In the genomic region with DNA sequence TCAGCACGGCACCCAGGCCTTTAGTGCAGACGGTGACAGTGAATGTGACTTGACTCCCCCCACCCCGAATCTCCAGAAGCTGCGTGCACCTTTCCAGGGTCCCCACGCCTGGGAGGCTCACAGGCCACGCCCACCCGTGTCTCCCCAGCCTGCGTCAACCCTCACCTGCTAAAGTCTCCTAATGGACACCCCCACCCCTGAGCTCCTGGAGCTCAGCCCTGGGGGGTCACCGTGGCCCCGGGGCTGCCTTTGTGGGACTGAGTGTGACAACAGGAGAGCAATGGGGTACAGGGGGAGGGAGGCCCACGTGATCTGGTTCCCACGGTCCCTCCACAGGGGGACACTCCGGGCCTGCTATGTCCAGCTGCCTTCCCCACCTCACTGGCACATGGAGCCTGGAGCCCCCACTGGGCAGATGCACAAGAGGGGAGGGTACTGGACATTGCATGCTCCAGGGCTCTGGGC, we compare ENCODE assay signal across 9 cellular contexts. TPM values are rescaled to one million over a fixed set of nuclear protein-coding genes. Genes with fewer than 3 reads are reported as not detected.
DNase-seq lines count a peak whose midpoint lies in the region; ATAC-seq and TF ChIP-seq lines count a peak whose summit lies in the region.
"Had no signal": no experiment of that assay in that cellular context is flagged by ENCODE, and none has a peak within 500 bp of the region (broad histone marks: within the 10 kb centered on the region; RNA-seq: fewer than 3 reads in every experiment).

No MANE protein-coding gene starts in this region.

- peak overlapping the region; percentile 80 for H3K27ac ChIP-seq in vagina

- no peaks in the 10 kb centered on the region for H3K27me3 Mint-ChIP-seq in activated naive CD8-positive, alpha-beta T cell treated with anti-CD3 and anti-CD28 coated beads, Interleukin-2, amount 10 ng/mL, durations not matched to agents 7 days and 5 days
- no peaks in the 10 kb centered on the region for H3K27me3 Mint-ChIP-seq in mesothelial cell of epicardium (ENCODE audit: low read depth)

- H3K27me3 ChIP-seq in vagina = no peaks in the 10 kb centered on the region

- intact Hi-C loops in vagina (cut with DNase I) = no loop called here

- H3K4me3 ChIP-seq in vagina = no peak overlapping the region
- H3K4me3 ChIP-seq: smooth muscle cell had no signal

- TF ChIP-seq CTCF in mesothelial cell of epicardium (IDR thresholded peaks at IDR 0.05; ENCODE audit: unreplicated experiment) = no peak
- TF ChIP-seq CTCF in vagina (IDR thresholded peaks at IDR 0.05) = no peak

- no peaks in the 10 kb centered on the region for H3K36me3 ChIP-seq in vagina

- ATAC-seq in activated naive CD8-positive, alpha-beta T cell treated with anti-CD3 and anti-CD28 coated beads, Interleukin-2, amount 10 ng/mL, durations not matched to agents 7 days and 5 days (ENCODE audit: low read depth) = no peak

- TF ChIP-seq POLR2A in vagina (IDR thresholded peaks at IDR 0.05) = no peak
- no peak for TF ChIP-seq POLR2A in erythroblast (IDR thresholded peaks at IDR 0.05; ENCODE audit: low read length)

- H3K4me1 Mint-ChIP-seq in activated naive CD8-positive, alpha-beta T cell treated with anti-CD3 and anti-CD28 coated beads, Interleukin-2, amount 10 ng/mL, durations not matched to agents 7 days and 5 days = peaks cover 16% of the 10 kb centered on the region
- peaks cover 35% of the 10 kb centered on the region for H3K4me1 Mint-ChIP-seq in mesothelial cell of epicardium

- H3K9me3 ChIP-seq in vagina = no peaks in the 10 kb centered on the region

- H3K36me3 Mint-ChIP-seq in activated naive CD8-positive, alpha-beta T cell treated with anti-CD3 and anti-CD28 coated beads, Interleukin-2, amount 10 ng/mL, durations not matched to agents 7 days and 5 days = peaks cover 3% of the 10 kb centered on the region
- peaks cover 4% of the 10 kb centered on the region for H3K36me3 Mint-ChIP-seq in mesothelial cell of epicardium

- no peaks in the 10 kb centered on the region for H3K9me3 Mint-ChIP-seq in activated naive CD8-positive, alpha-beta T cell treated with anti-CD3 and anti-CD28 coated beads, Interleukin-2, amount 10 ng/mL, durations not matched to agents 7 days and 5 days
- no peaks in the 10 kb centered on the region for H3K9me3 Mint-ChIP-seq in mesothelial cell of epicardium

- H3K4me3 Mint-ChIP-seq in activated naive CD8-positive, alpha-beta T cell treated with anti-CD3 and anti-CD28 coated beads, Interleukin-2, amount 10 ng/mL, durations not matched to agents 7 days and 5 days = peak overlapping the region; percentile 89
- H3K4me3 Mint-ChIP-seq in mesothelial cell of epicardium = no peak overlapping the region

- peak overlapping the region; percentile 94 for H3K27ac Mint-ChIP-seq in activated naive CD8-positive, alpha-beta T cell treated with anti-CD3 and anti-CD28 coated beads, Interleukin-2, amount 10 ng/mL, durations not matched to agents 7 days and 5 days
- peak overlapping the region; percentile 78 for H3K27ac Mint-ChIP-seq in mesothelial cell of epicardium

- peak; percentile 10 for DNase-seq in stimulated activated CD4-positive, alpha-beta T cell treated with anti-CD3 and anti-CD28 coated beads, Interleukin-15, amount 100 ng/mL, for 24 hours
- no peak for DNase-seq in stimulated activated CD4-positive, alpha-beta T cell treated with anti-CD3 and anti-CD28 coated beads, Interleukin-2, amount 100 ng/mL, for 48 hours
- no peak for DNase-seq in activated naive CD8-positive, alpha-beta T cell treated with anti-CD3 and anti-CD28 coated beads, Interleukin-2, amount 10 ng/mL, durations not matched to agents 7 days and 5 days
- DNase-seq in mesothelial cell of epicardium (ENCODE audit: low spot score in 2 of 2, unreplicated experiment in 2 of 2) = no peak
- DNase-seq in vagina (ENCODE audit: extremely low spot score in 2 of 2) = no peak
- DNase-seq in NOMO-1 treated with dmso at 0.1 percent for 144 hours (lab: John Stamatoyannopoulos, UW; ENCODE audit: unreplicated experiment) = no peak
- DNase-seq in erythroblast (lab: John Stamatoyannopoulos, UW) = no peak
- no peak for DNase-seq in NOMO-1 treated with DMSO at 0.1 percent for 48 hours (lab: John Stamatoyannopoulos, UW; ENCODE audit: unreplicated experiment)

- peaks cover 62% of the 10 kb centered on the region for H3K4me1 ChIP-seq in vagina

- POLR2A ChIA-PET in activated naive CD8-positive, alpha-beta T cell treated with anti-CD3 and anti-CD28 coated beads, Interleukin-2, amount 10 ng/mL, durations not matched to agents 7 days and 5 days (lab: Charles Lee) = interaction anchor here (1.0 to 3.4 kb wide), 10 partner anchors 7 to 233 kb away, joined by 3 to 29 read pairs (median 6); a partner anchor contains a TSS

RNA-seq across cellular contexts. Expression of a gene that starts 7.4 kb away (rescaled TPM):
- total RNA-seq in activated naive CD8-positive, alpha-beta T cell treated with anti-CD3 and anti-CD28 coated beads, Interleukin-2, amount 10 ng/mL, durations not matched to agents 7 days and 5 days = 100 to 1,000 TPM; 154 to 163 TPM
- total RNA-seq in mesothelial cell of epicardium (227 to 230 TPM (median 229 TPM) in 3 replicates), vagina (127 TPM)

RNA-seq across cellular contexts. Expression of a gene that starts 39.8 kb away (rescaled TPM):
- total RNA-seq in activated naive CD8-positive, alpha-beta T cell treated with anti-CD3 and anti-CD28 coated beads, Interleukin-2, amount 10 ng/mL, durations not matched to agents 7 days and 5 days = 100 to 1,000 TPM; 126 to 130 TPM
- total RNA-seq in mesothelial cell of epicardium (87.3 to 94.9 TPM (median 87.9 TPM) in 3 replicates), vagina (72.4 TPM)

RNA-seq across cellular contexts. Expression of a gene that starts 53.8 kb away (rescaled TPM):
- total RNA-seq in activated naive CD8-positive, alpha-beta T cell treated with anti-CD3 and anti-CD28 coated beads, Interleukin-2, amount 10 ng/mL, durations not matched to agents 7 days and 5 days = 10 to 100 TPM; 76.0 to 79.8 TPM
- total RNA-seq in mesothelial cell of epicardium (104 to 113 TPM (median 105 TPM) in 3 replicates), vagina (80.3 TPM)

RNA-seq across cellular contexts. Expression of a gene that starts 53.8 kb away (rescaled TPM):
- total RNA-seq in activated naive CD8-positive, alpha-beta T cell treated with anti-CD3 and anti-CD28 coated beads, Interleukin-2, amount 10 ng/mL, durations not matched to agents 7 days and 5 days = 10 to 100 TPM; 28.7 to 28.8 TPM
- 53.8 to 57.3 TPM (median 55.6 TPM) in 3 replicates for total RNA-seq in mesothelial cell of epicardium
- total RNA-seq in vagina = 61.4 TPM
